In the genomic region with DNA sequence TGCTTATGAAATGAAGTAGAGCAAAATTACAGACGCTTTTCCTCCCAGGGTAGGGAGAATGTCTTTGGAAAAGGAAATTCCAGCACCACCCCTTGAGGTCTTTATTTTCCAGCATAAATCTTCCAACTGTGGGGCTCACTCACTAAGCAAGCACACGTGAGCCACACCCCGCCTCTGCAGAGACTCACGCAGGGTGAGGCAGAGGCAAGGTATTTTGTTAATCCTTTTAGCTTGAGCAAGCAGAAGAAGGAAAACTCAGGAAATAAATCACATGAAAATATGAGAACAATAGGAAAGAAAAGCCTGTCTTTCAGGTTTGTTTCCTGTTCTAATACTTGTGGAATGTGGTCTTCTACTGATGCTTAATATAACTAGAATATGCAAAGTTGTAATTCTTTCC, we compare ENCODE assay signal across 14 cellular contexts. TPM values are rescaled to one million over a fixed set of nuclear protein-coding genes. Genes with fewer than 3 reads are reported as not detected.
A peak's percentile ranks its signal among the peaks of the same experiment; 100 is the strongest.
DNase-seq lines count a peak whose midpoint lies in the region; ATAC-seq, FAIRE-seq and TF ChIP-seq lines count a peak whose summit lies in the region.
"Had no signal": no experiment of that assay in that cellular context is flagged by ENCODE, and none has a peak within 500 bp of the region (broad histone marks: within the 10 kb centered on the region; RNA-seq: fewer than 3 reads in every experiment).

No MANE protein-coding gene starts in this region.

- peak; percentile 69 for DNase-seq in HepG2 (ENCODE audit: low spot score)
- no peak for DNase-seq in right lobe of liver
- DNase-seq in astrocyte of the cerebellum (ENCODE audit: low read depth): peak; percentile 24
- peak; percentile 71 for DNase-seq in left kidney (ENCODE audit: low read depth, low spot score)
- DNase-seq in NCI-H1436 (lab: John Stamatoyannopoulos, UW): no peak
- no peak for DNase-seq in nucleus accumbens (lab: John Stamatoyannopoulos, UW)
- no peak for DNase-seq in KBM-7
- DNase-seq: activated gamma-delta T cell treated with Interleukin-2 at 50 U/mL for 16 hours, KG1 had no signal

- no peak for TF ChIP-seq EP300 in HepG2 (IDR thresholded peaks at IDR 0.05; ENCODE audit: low read depth in 2 of 2, low read length in 2 of 2)
- no peak for TF ChIP-seq EP300 in HepG2 (CRISPR knock-in tag; IDR thresholded peaks at IDR 0.05; ENCODE audit: borderline replicate concordance)

- H3K79me2 ChIP-seq in HepG2 (ENCODE audit: insufficient read depth, low read length): peaks cover 4% of the 10 kb centered on the region

- no peak overlapping the region for H2AFZ ChIP-seq in HepG2 (ENCODE audit: low read length)

- FAIRE-seq in HepG2 (lab: Jason Lieb, UNC): no peak
- FAIRE-seq: frontal cortex had no signal

- BruUV-seq in HepG2 (replicated peaks; lab: Mats Ljungman, UMichigan): no TSS peak

- CTCF ChIA-PET in HepG2 (lab: Yijun Ruan, JAX; ENCODE audit: low intra/inter-chr PET ratio, low total read pairs): no interaction called here

- H3K36me3 ChIP-seq in HepG2 (replicated peaks in 1 of 2; ENCODE audit: control insufficient read depth in 1 of 2, insufficient read depth in 2 of 2, low read length in 2 of 2): no peaks in the 10 kb centered on the region
- no peaks in the 10 kb centered on the region for H3K36me3 ChIP-seq in right lobe of liver
- H3K36me3 ChIP-seq: upper lobe of left lung had no signal

- H3K4me2 ChIP-seq in HepG2 (ENCODE audit: low read depth, low read length): no peak overlapping the region

- H3K9me3 ChIP-seq in HepG2 (ENCODE audit: low read length) (no peaks in the 10 kb centered on the region), right lobe of liver (no peaks in the 10 kb centered on the region)
- H3K9me3 ChIP-seq: upper lobe of left lung had no signal

- POLR2A ChIA-PET in HepG2 (lab: Yijun Ruan, JAX): interaction anchor here (1.5 kb wide), 1 partner anchor 169 kb away, joined by 3 read pairs; the partner anchor contains the start of gene LTV1

- H3K4me1 ChIP-seq in HepG2 (ENCODE audit: insufficient read depth, low read length) (peaks cover 58% of the 10 kb centered on the region), right lobe of liver (peaks cover 0 to 29% (median 0%) of the 10 kb centered on the region in 4 donors)

- no peaks in the 10 kb centered on the region for H4K20me1 ChIP-seq in HepG2 (ENCODE audit: insufficient read depth, low read length)

- no peak overlapping the region for H3K27ac ChIP-seq in HepG2 (ENCODE audit: extremely low read length, insufficient read depth, low read length)
- H3K27ac ChIP-seq in right lobe of liver: no peak overlapping the region
- H3K27ac ChIP-seq: C4-2B, SK-N-MC had no signal

- H3K9ac ChIP-seq in HepG2 (ENCODE audit: insufficient read depth, low read depth, low read length): no peak overlapping the region

- TF ChIP-seq CTCF in HepG2 (CRISPR knock-in tag; IDR thresholded peaks at IDR 0.05): no peak
- no peak for TF ChIP-seq CTCF in right lobe of liver (IDR thresholded peaks at IDR 0.05)
- no peak for TF ChIP-seq CTCF in astrocyte of the cerebellum (IDR thresholded peaks at IDR 0.05; ENCODE audit: low read depth, low read length, missing control alignments)

- in situ Hi-C loops in HepG2 (cut with HindIII; ENCODE audit: extremely low pct_ligation_motif_present, low pct_unique_long_range_greater_than_20kb) (no loop called here), astrocyte of the cerebellum (cut with HindIII; ENCODE audit: low sequenced_read_pairs) (no loop called here), KBM-7 (cut with MboI; ENCODE audit: low pct_unique_long_range_greater_than_20kb, low sequenced_read_pairs) (no loop called here)

- no peak for TF ChIP-seq RAD21 in HepG2 (CRISPR knock-in tag; IDR thresholded peaks at IDR 0.05)

- 24% methylated on average over 4 of the region's 4 CpGs for WGBS in HepG2 (ENCODE audit: low lambda C conversion rate)
- 49% methylated on average over 4 of the region's 4 CpGs for WGBS in right lobe of liver (ENCODE audit: insufficient coverage, low coverage, low lambda C conversion rate, missing lambda C conversion rate)

- no peak for TF ChIP-seq POLR2A in HepG2 (IDR thresholded peaks at IDR 0.05; ENCODE audit: insufficient read depth in 1 of 2, low read depth in 2 of 2, low read length in 2 of 2)
- no peak for TF ChIP-seq POLR2A in right lobe of liver (IDR thresholded peaks at IDR 0.05)

- H3K27me3 ChIP-seq in HepG2 (ENCODE audit: control insufficient read depth in 1 of 2, insufficient read depth in 2 of 2, low read length in 2 of 2) (no peaks in the 10 kb centered on the region), right lobe of liver (no peaks in the 10 kb centered on the region)
- H3K27me3 ChIP-seq: upper lobe of left lung had no signal

- no peak for ATAC-seq in HepG2
- no peak for ATAC-seq in right lobe of liver
- no peak for ATAC-seq in GM21515 (IDR thresholded peaks at IDR 0.05; ENCODE audit: unreplicated experiment)

- intact Hi-C loops in HepG2 (cut with micrococcal nuclease; ENCODE audit: unreplicated experiment): no loop called here
- intact Hi-C loops in right lobe of liver (cut with DNase I): loop anchor here in 1 of 2 donors (10.0 kb wide), 1 partner anchor 69 kb away; no protein-coding TSS in a partner anchor

- no peak overlapping the region for H3K4me3 ChIP-seq in HepG2 (replicated peaks in 1 of 3; ENCODE audit: insufficient read depth in 1 of 3, low read depth in 2 of 3, low read length in 3 of 3)
- H3K4me3 ChIP-seq in right lobe of liver: no peak overlapping the region
- no peak overlapping the region for H3K4me3 ChIP-seq in astrocyte of the cerebellum (ENCODE audit: low read depth, low read length)
- H3K4me3 ChIP-seq: SK-N-MC, upper lobe of left lung had no signal

TF ChIP-seq in HepG2, 621 proteins besides CTCF, POLR2A, EP300 and RAD21 (continues in another document):
- TF ChIP-seq BHLHE40 (IDR thresholded peaks at IDR 0.05; ENCODE audit: low read length) (peak; percentile 38; the same call in 1 of the 2 replicates), SOX5 (CRISPR knock-in tag; IDR thresholded peaks at IDR 0.05; ENCODE audit: borderline replicate concordance) (peak; percentile 25; the same call in 1 of the 2 replicates), SOX13 (IDR thresholded peaks at IDR 0.05) (no peak), SOX13 (CRISPR knock-in tag; conservative IDR thresholded peaks at IDR 0.05 in 1 of 2, IDR thresholded peaks at IDR 0.05 in 1 of 2) (peak in 1 of 2 experiments; percentile 63; a peak in 2 of 4 replicates), FOSL2 (CRISPR knock-in tag; IDR thresholded peaks at IDR 0.05) (peak; percentile 65)
- TF ChIP-seq, protein P1, sequence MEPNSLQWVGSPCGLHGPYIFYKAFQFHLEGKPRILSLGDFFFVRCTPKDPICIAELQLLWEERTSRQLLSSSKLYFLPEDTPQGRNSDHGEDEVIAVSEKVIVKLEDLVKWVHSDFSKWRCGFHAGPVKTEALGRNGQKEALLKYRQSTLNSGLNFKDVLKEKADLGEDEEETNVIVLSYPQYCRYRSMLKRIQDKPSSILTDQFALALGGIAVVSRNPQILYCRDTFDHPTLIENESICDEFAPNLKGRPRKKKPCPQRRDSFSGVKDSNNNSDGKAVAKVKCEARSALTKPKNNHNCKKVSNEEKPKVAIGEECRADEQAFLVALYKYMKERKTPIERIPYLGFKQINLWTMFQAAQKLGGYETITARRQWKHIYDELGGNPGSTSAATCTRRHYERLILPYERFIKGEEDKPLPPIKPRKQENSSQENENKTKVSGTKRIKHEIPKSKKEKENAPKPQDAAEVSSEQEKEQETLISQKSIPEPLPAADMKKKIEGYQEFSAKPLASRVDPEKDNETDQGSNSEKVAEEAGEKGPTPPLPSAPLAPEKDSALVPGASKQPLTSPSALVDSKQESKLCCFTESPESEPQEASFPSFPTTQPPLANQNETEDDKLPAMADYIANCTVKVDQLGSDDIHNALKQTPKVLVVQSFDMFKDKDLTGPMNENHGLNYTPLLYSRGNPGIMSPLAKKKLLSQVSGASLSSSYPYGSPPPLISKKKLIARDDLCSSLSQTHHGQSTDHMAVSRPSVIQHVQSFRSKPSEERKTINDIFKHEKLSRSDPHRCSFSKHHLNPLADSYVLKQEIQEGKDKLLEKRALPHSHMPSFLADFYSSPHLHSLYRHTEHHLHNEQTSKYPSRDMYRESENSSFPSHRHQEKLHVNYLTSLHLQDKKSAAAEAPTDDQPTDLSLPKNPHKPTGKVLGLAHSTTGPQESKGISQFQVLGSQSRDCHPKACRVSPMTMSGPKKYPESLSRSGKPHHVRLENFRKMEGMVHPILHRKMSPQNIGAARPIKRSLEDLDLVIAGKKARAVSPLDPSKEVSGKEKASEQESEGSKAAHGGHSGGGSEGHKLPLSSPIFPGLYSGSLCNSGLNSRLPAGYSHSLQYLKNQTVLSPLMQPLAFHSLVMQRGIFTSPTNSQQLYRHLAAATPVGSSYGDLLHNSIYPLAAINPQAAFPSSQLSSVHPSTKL (CRISPR knock-in tag; IDR thresholded peaks at IDR 0.05): peak; percentile 26; the same call in 1 of the 2 replicates
- TF ChIP-seq, protein P2, sequence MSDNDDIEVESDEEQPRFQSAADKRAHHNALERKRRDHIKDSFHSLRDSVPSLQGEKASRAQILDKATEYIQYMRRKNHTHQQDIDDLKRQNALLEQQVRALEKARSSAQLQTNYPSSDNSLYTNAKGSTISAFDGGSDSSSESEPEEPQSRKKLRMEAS (IDR thresholded peaks at IDR 0.05): no peak

RNA-seq across cellular contexts. Expression of gene PHACTR2, which starts 4.1 kb away (rescaled TPM):
- 28.2 and 39.1 TPM in 2 replicates for total RNA-seq in HepG2 (2016; rRNA removed; fragmentation: Illumina TruSeq; extraction: Trizol)
- total RNA-seq in HepG2 (2016; cell fraction: cytosol; rRNA removed; fragmentation: Illumina TruSeq; extraction: Trizol; ENCODE audit: low read depth): 14.4 and 16.0 TPM in 2 replicates
- total RNA-seq in HepG2 (2016; cell fraction: insoluble cytoplasmic fraction; rRNA removed; fragmentation: Illumina TruSeq; extraction: Trizol): 28.7 and 34.3 TPM in 2 replicates
- 29.1 and 31.7 TPM in 2 replicates for total RNA-seq in HepG2 (2016; cell fraction: membrane; rRNA removed; fragmentation: Illumina TruSeq; extraction: Trizol)
- 27.6 and 29.4 TPM in 2 replicates for total RNA-seq in HepG2 (2016; cell fraction: nucleus; rRNA removed; fragmentation: Illumina TruSeq; extraction: Trizol)
- 8.4 and 11.3 TPM in 2 replicates for polyA plus RNA-seq in HepG2 (2011; rRNA removed)
- 7.5 and 8.1 TPM in 2 replicates for polyA plus RNA-seq in HepG2 (2011; cell fraction: cytosol; rRNA removed)
- 6.0 and 7.3 TPM in 2 replicates for polyA plus RNA-seq in HepG2 (2011; cell fraction: nucleus; rRNA removed)
- polyA plus RNA-seq in HepG2 (2012): 6.6 and 11.5 TPM in 2 replicates
- 8.4 and 10.1 TPM in 2 replicates for polyA plus RNA-seq in HepG2 (2016; cell fraction: cytosol; fragmentation: Illumina TruSeq; extraction: Trizol; ENCODE audit: low read depth)
- 14.6 and 15.0 TPM in 2 replicates for polyA plus RNA-seq in HepG2 (2016; cell fraction: insoluble cytoplasmic fraction; fragmentation: Illumina TruSeq; extraction: Trizol; ENCODE audit: low read depth)
- 9.6 and 11.2 TPM in 2 replicates for polyA plus RNA-seq in HepG2 (2016; cell fraction: membrane; fragmentation: Illumina TruSeq; extraction: Trizol; ENCODE audit: low read depth)
- polyA plus RNA-seq in HepG2 (2016; cell fraction: nucleus; fragmentation: Illumina TruSeq; extraction: Trizol; ENCODE audit: insufficient read depth, low read depth): 12.7 and 13.6 TPM in 2 replicates
- polyA minus RNA-seq in HepG2 (2011; rRNA and poly(A)+ RNA removed; ENCODE audit: low replicate concordance): 13.8 and 29.8 TPM in 2 replicates
- polyA minus RNA-seq in HepG2 (2011; cell fraction: cytosol; rRNA and poly(A)+ RNA removed): 17.3 and 19.4 TPM in 2 replicates
- polyA minus RNA-seq in HepG2 (2011; cell fraction: nucleus; rRNA and poly(A)+ RNA removed): 29.9 and 31.0 TPM in 2 replicates
- total RNA-seq in right lobe of liver: 10 to 100 TPM; 14.0 to 62.7 (median 20.9) TPM

Comparison
In these comparisons a context has a peak if more than half of its experiments do, and no peak if none do; other contexts are left out.
1. DNase-seq: peak in HepG2 (single experiment), astrocyte of the cerebellum (single experiment) and left kidney (single experiment); none in right lobe of liver (0 of 3), NCI-H1436 (single experiment), nucleus accumbens (0 of 56) and KBM-7 (single experiment).